ENCODE assay signal across 21 cellular contexts in genomic region chr11:97332271-97332670, GRCh38.
"Had no signal": no experiment of that assay in that cellular context is flagged by ENCODE, and none has a peak within 500 bp of the region (broad histone marks: within the 10 kb centered on the region; RNA-seq: fewer than 3 reads in every experiment).

No MANE protein-coding gene starts in this region.

- H3K4me3 ChIP-seq: ascending aorta, colonic mucosa, lower lobe of right lung, sigmoid colon, spleen, thoracic aorta, upper lobe of left lung had no signal

- H3K9me3 ChIP-seq: ascending aorta, colonic mucosa, lower lobe of right lung, sigmoid colon, thoracic aorta, upper lobe of left lung had no signal

- H3K36me3 ChIP-seq: ascending aorta, colonic mucosa, lower lobe of right lung, sigmoid colon, spleen, thoracic aorta, upper lobe of left lung had no signal

- ATAC-seq: activated T-cell treated with anti-CD3 and anti-CD28 coated beads, Interleukin-2, amount 50 U/mL, for 72 hours; left colon; lower lobe of right lung; natural killer cell treated with Interleukin-12 subunit alpha and Interleukin-12 subunit beta and Interleukin-15 and Interleukin-18, amount 100 ng/mL, for 72 hours; stimulated activated memory B cell treated with anti-CD40 and anti-IgM and Interleukin-4, amounts not matched to agents 10 μg/mL and 1 μg/mL and 100 μg/mL, for 72 hours had no signal

- DNase-seq: activated CD4-positive, alpha-beta T cell treated with anti-CD3 and anti-CD28 coated beads, Interleukin-2, amount 50 U/mL, for 4 hours; activated effector memory CD4-positive, alpha-beta T cell treated with anti-CD3 and anti-CD28 coated beads, Interleukin-2, amount 50 U/mL, for 16 hours; activated naive CD4-positive, alpha-beta T cell treated with anti-CD3 and anti-CD28 coated beads, Interleukin-2, amount 50 U/mL, for 16 hours; activated T-cell treated with anti-CD3 and anti-CD28 coated beads, Interleukin-2, amount 50 U/mL, for 72 hours; colonic mucosa; erythroblast; foreskin melanocyte; glutamatergic neuron; hypothalamus; islet precursor cell; left colon; lower lobe of right lung; nucleus accumbens; sigmoid colon; spleen; stimulated activated CD4-positive, alpha-beta T cell treated with anti-CD3 and anti-CD28 coated beads, Interleukin-4, amount 100 ng/mL, for 4 hours; upper lobe of left lung had no signal

- H3K27me3 ChIP-seq: ascending aorta, colonic mucosa, sigmoid colon, spleen, upper lobe of left lung had no signal

- H3K27ac ChIP-seq: ascending aorta, colonic mucosa, lower lobe of right lung, sigmoid colon, spleen, thoracic aorta, upper lobe of left lung had no signal
